Comparison of ENCODE assay signal across 9 cellular contexts in the genomic region with DNA sequence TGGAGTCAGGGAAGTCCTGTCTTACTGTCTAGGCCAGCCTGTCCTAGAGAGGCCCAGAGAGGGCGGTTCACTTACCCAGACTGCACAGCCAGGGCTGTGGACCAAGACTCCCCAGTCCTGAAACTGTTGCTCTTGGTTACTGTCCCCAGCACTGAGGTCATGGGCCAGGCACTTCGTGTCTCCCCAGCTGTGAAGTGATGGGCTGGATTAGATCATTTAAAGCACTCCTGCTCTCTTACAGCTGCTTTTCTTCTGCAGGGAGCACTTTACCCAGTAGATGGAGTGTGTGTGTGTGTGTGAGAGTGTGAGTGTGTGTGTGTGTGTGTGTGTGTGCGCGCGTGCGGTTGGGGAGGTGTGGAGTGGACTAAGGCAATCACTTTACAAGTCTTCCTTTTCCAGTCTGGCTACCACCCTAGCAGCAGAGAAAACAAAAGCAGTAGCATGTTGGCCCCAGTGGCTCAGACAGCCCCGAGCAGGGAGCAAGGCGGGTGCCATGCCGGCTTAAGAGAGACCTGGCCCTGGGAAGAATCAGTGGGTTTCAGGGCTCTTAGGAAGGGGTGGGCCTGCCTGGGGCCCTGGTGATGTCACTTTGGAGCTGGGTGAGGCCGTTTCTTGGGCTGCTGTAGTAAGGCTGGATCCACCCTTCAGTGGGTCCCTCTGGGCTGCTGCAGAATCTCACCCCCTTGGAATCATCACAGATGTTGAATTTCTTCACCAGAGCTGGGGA. TPM values are rescaled to one million over a fixed set of nuclear protein-coding genes. Genes with fewer than 3 reads are reported as not detected.
DNase-seq lines count a peak whose midpoint lies in the region; ATAC-seq and TF ChIP-seq lines count a peak whose summit lies in the region.
"Had no signal": no experiment of that assay in that cellular context is flagged by ENCODE, and none has a peak within 500 bp of the region (broad histone marks: within the 10 kb centered on the region; RNA-seq: fewer than 3 reads in every experiment).

No MANE protein-coding gene starts in this region.

- ATAC-seq in HG02840 (IDR thresholded peaks at IDR 0.05; ENCODE audit: low FRiP score, unreplicated experiment) (no peak), GM21717 (IDR thresholded peaks at IDR 0.05; ENCODE audit: unreplicated experiment) (no peak), GM21423 (IDR thresholded peaks at IDR 0.05; ENCODE audit: unreplicated experiment) (no peak)

- peak; percentile 41 for TF ChIP-seq CTCF in choroid plexus epithelial cell (conservative IDR thresholded peaks at IDR 0.05; ENCODE audit: low read depth, low read length)

- DNase-seq in ELF-1 (ENCODE audit: low read depth, low spot score) (peak; percentile 61), M059J (ENCODE audit: low read depth) (peak; percentile 40), choroid plexus epithelial cell (ENCODE audit: low read depth) (peak; percentile 83), myocyte (ENCODE audit: low read depth) (peak; percentile 77), NCI-H345 (lab: John Stamatoyannopoulos, UW) (no peak)
- DNase-seq: left cardiac atrium had no signal

- peak overlapping the region; percentile 73 for H3K4me3 ChIP-seq in choroid plexus epithelial cell (ENCODE audit: low read depth, low read length)

RNA-seq across cellular contexts. Expression of a gene that starts 2.4 kb away (rescaled TPM):
- 9.2 and 14.3 TPM in 2 replicates for total RNA-seq in M059J (2014; rRNA removed; shearing (Covaris generic))
- total RNA-seq in myocyte = 16.8 and 36.1 TPM in 2 replicates
- polyA plus RNA-seq in myocyte (2012) = 13.3 TPM
